Comparison of ENCODE assay signal across 30 cellular contexts in the genomic region with DNA sequence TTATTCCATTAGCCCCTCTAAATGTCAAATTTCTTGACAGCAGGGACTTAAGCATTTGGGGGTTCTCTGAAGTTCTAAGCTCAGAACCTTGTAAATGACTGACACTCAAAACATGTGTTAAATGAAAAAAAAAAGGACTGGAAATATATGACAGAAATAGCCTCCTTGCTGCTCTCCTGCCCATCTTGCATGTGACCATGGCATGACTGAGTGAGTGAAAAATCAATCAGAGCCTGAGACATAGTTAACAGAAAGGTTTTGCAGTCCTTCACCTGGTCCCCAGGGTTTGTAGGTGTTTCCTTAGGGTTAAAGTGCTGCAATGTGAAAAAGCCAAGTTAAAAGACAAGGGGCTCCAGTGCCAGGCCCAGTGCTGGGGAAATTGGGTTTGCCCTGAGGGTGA.
"Had no signal": no experiment of that assay in that cellular context is flagged by ENCODE, and none has a peak within 500 bp of the region (broad histone marks: within the 10 kb centered on the region; RNA-seq: fewer than 3 reads in every experiment).

No MANE protein-coding gene starts in this region.

- H3K27me3 ChIP-seq: adrenal gland, ascending aorta, body of pancreas, brain microvascular endothelial cell, breast epithelium, cardiac muscle cell had no signal

- ATAC-seq: activated naive CD4-positive, alpha-beta T cell treated with anti-CD3 and anti-CD28 coated beads, Interleukin-2, amount 50 U/mL, for 72 hours; activated naive CD8-positive, alpha-beta T cell treated with anti-CD3 and anti-CD28 coated beads, Interleukin-2, amount 50 U/mL, for 24 hours; activated T-cell treated with anti-CD3 and anti-CD28 coated beads, Interleukin-2, amount 50 U/mL, for 4 hours; activated T-cell treated with anti-CD3 and anti-CD28 coated beads, Interleukin-2, amount 50 U/mL, for 72 hours; activated T-helper 17 cell treated with anti-CD3 and anti-CD28 coated beads, Interleukin-2, amount 50 U/mL, for 72 hours; body of pancreas had no signal

- H3K36me3 ChIP-seq: adrenal gland, ascending aorta, brain microvascular endothelial cell, breast epithelium, cardiac muscle cell had no signal

- H3K27ac ChIP-seq: adrenal gland, ascending aorta, body of pancreas, brain microvascular endothelial cell, breast epithelium, cardiac muscle cell had no signal

- H3K4me1 ChIP-seq: adrenal gland, ascending aorta, body of pancreas, breast epithelium had no signal

- H3K4me3 ChIP-seq: adrenal gland, ascending aorta, body of pancreas, breast epithelium, cardiac muscle cell had no signal

- DNase-seq: activated effector memory CD4-positive, alpha-beta T cell treated with Interleukin-2 at 50 U/mL for 16 hours; activated gamma-delta T cell; activated gamma-delta T cell treated with Interleukin-2 at 50 U/mL for 16 hours; activated naive CD4-positive, alpha-beta T cell; activated naive CD4-positive, alpha-beta T cell treated with anti-CD3 and anti-CD28 coated beads for 36 hours; activated naive CD4-positive, alpha-beta T cell treated with anti-CD3 and anti-CD28 coated beads, Interleukin-2, amount 10 ng/mL, durations not matched to agents 7 days and 5 days; activated naive CD4-positive, alpha-beta T cell treated with anti-CD3 and anti-CD28 coated beads, Interleukin-2, amount 50 U/mL, for 16 hours; activated naive CD4-positive, alpha-beta T cell treated with Interleukin-2 at 50 U/mL for 16 hours; activated naive CD8-positive, alpha-beta T cell treated with anti-CD3 and anti-CD28 coated beads for 36 hours; activated naive CD8-positive, alpha-beta T cell treated with anti-CD3 and anti-CD28 coated beads, Interleukin-2, amount 10 ng/mL, durations not matched to agents 7 days and 5 days; activated naive CD8-positive, alpha-beta T cell treated with anti-CD3 and anti-CD28 coated beads, Interleukin-2, amount 50 U/mL, for 24 hours; activated T-cell treated with anti-CD3 and anti-CD28 coated beads, Interleukin-2, amount 50 U/mL, for 24 hours; activated T-cell treated with anti-CD3 and anti-CD28 coated beads, Interleukin-2, amount 50 U/mL, for 4 hours; activated T-cell treated with anti-CD3 and anti-CD28 coated beads, Interleukin-2, amount 50 U/mL, for 48 hours; activated T-cell treated with anti-CD3 and anti-CD28 coated beads, Interleukin-2, amount 50 U/mL, for 72 hours; adrenal gland; amniotic stem cell; amygdala; anterior cingulate cortex; aorta; body of pancreas; brain microvascular endothelial cell; caudate nucleus; central memory CD4-positive, alpha-beta T cell; cerebellar nuclear complex had no signal

- H3K9me3 ChIP-seq: adrenal gland, ascending aorta, body of pancreas, breast epithelium had no signal
